ENCODE assay signal across 8 cellular contexts in genomic region chr11:45804806-45805304, GRCh38. TPM values are rescaled to one million over a fixed set of nuclear protein-coding genes. Genes with fewer than 3 reads are reported as not detected.
DNase-seq lines count a peak whose midpoint lies in the region; ATAC-seq, FAIRE-seq and TF ChIP-seq lines count a peak whose summit lies in the region.

TSS of gene SLC35C1 (plus strand) at chr11:45805149. CDS start at chr11:45805802, 653 bp downstream.

- H4K20me1 ChIP-seq in OCI-LY3 (ENCODE audit: insufficient read depth, low read length) (no peaks in the 10 kb centered on the region), endothelial cell of umbilical vein (replicated peaks; ENCODE audit: control insufficient read depth, extremely low read depth, insufficient read depth, low read length) (no peaks in the 10 kb centered on the region)

- H3K4me3 ChIP-seq in HUES6 (ENCODE audit: low read depth, low read length), result peak within 1 kb of the TSS; percentile 90
- peak within 1 kb of the TSS; percentile 97 for H3K4me3 ChIP-seq in OCI-LY3 (ENCODE audit: low read length)
- peak within 1 kb of the TSS; percentile 55 to 70 (median 55) for H3K4me3 ChIP-seq in endothelial cell of umbilical vein (replicated peaks in 1 of 3; ENCODE audit: insufficient read depth in 1 of 3, low read depth in 1 of 3, low read length in 3 of 3)
- H3K4me3 ChIP-seq in mucosa of descending colon, result peak within 1 kb of the TSS; percentile 65

- H3K4me2 ChIP-seq in OCI-LY3 (ENCODE audit: low read length) (peak within 1 kb of the TSS; percentile 97), endothelial cell of umbilical vein (ENCODE audit: insufficient read depth, low read length) (peak within 1 kb of the TSS; percentile 88)

- ATAC-seq in GM21423 (IDR thresholded peaks at IDR 0.05; ENCODE audit: unreplicated experiment), result peak; percentile 96
- ATAC-seq in mucosa of descending colon, result peak; percentile 93

- H3K79me2 ChIP-seq in OCI-LY3 (ENCODE audit: low read length) (peaks cover 11% of the 10 kb centered on the region), endothelial cell of umbilical vein (ENCODE audit: control insufficient read depth, insufficient read depth, low read length) (peaks cover 27% of the 10 kb centered on the region)

- H3K36me3 ChIP-seq in HUES6 (ENCODE audit: control insufficient read depth, insufficient read depth, low read length) (no peaks in the 10 kb centered on the region), OCI-LY3 (replicated peaks; ENCODE audit: low read depth, low read length) (no peaks in the 10 kb centered on the region), endothelial cell of umbilical vein (ENCODE audit: control insufficient read depth in 2 of 2, extremely low read depth in 1 of 2, insufficient read depth in 2 of 2, low read length in 2 of 2) (no peaks in the 10 kb centered on the region), mucosa of descending colon (ENCODE audit: low read depth) (no peaks in the 10 kb centered on the region)

- H3K27me3 ChIP-seq in HUES6 (ENCODE audit: control insufficient read depth, insufficient read depth, low read length) (peaks cover 31% of the 10 kb centered on the region), OCI-LY3 (ENCODE audit: low read depth, low read length) (no peaks in the 10 kb centered on the region), endothelial cell of umbilical vein (ENCODE audit: control insufficient read depth in 2 of 2, insufficient read depth in 2 of 2, low read length in 2 of 2) (no peaks in the 10 kb centered on the region)

- intact Hi-C loops in endothelial cell of umbilical vein (cut with micrococcal nuclease), result loop anchor here (1.0 to 5.0 kb wide), 4 partner anchors 34 to 658 kb away; no protein-coding TSS in a partner anchor
- intact Hi-C loops in mucosa of descending colon (cut with DNase I, micrococcal nuclease), result no loop called here

- TF ChIP-seq CTCF in D721Med (IDR thresholded peaks at IDR 0.05; ENCODE audit: insufficient read depth, missing control alignments) (no peak), OCI-LY3 (IDR thresholded peaks at IDR 0.05; ENCODE audit: low read depth, low read length) (peak; percentile 18; the same call in 1 of the 2 replicates), endothelial cell of umbilical vein (IDR thresholded peaks at IDR 0.05; ENCODE audit: extremely low read depth in 1 of 2, insufficient read depth in 1 of 2, low read depth in 1 of 2, low read length in 2 of 2) (peak in 1 of 2 donors; percentile 10), mucosa of descending colon (IDR thresholded peaks at IDR 0.05) (peak; percentile 37)

- H3K4me1 ChIP-seq in HUES6 (ENCODE audit: control insufficient read depth, insufficient read depth, low read length) (peaks cover 22% of the 10 kb centered on the region; the same call in 1 of the 2 replicates), OCI-LY3 (ENCODE audit: low read length) (peaks cover 20% of the 10 kb centered on the region), endothelial cell of umbilical vein (ENCODE audit: control insufficient read depth, extremely low read depth, insufficient read depth, low read length) (peaks cover 36% of the 10 kb centered on the region), mucosa of descending colon (ENCODE audit: low read depth) (peaks cover 40% of the 10 kb centered on the region)

- no peaks in the 10 kb centered on the region for H3K9me1 ChIP-seq in endothelial cell of umbilical vein (replicated peaks; ENCODE audit: control insufficient read depth, extremely low read depth, insufficient read depth, low read length)

- dilution Hi-C loops in endothelial cell of umbilical vein (cut with MboI; ENCODE audit: extremely low pct_ligation_motif_present, low sequenced_read_pairs), result no loop called here

- H3K9me3 ChIP-seq in HUES6 (ENCODE audit: control insufficient read depth, insufficient read depth, low read depth, low read length), result no peaks in the 10 kb centered on the region
- H3K9me3 ChIP-seq in OCI-LY3 (ENCODE audit: insufficient read depth, low read length), result no peaks in the 10 kb centered on the region
- H3K9me3 ChIP-seq in endothelial cell of umbilical vein (replicated peaks; ENCODE audit: control insufficient read depth, insufficient read depth, low read length), result no peaks in the 10 kb centered on the region
- H3K9me3 ChIP-seq in mucosa of descending colon, result no peaks in the 10 kb centered on the region

- POLR2A ChIA-PET in endothelial cell of umbilical vein (lab: Charles Lee), result interaction anchor here (1.2 kb wide), 1 partner anchor 147 kb away, joined by 3 read pairs; no protein-coding TSS in a partner anchor

- CTCF ChIA-PET in endothelial cell of umbilical vein (lab: Charles Lee), result interaction anchor here (0.9 to 3.5 kb wide), 4 partner anchors 11 to 1711 kb away, joined by 4 to 23 read pairs (median 5); no protein-coding TSS in a partner anchor

- H3K9ac ChIP-seq in HUES6 (ENCODE audit: low read length), result peak within 1 kb of the TSS; percentile 79
- peak within 1 kb of the TSS; percentile 85 for H3K9ac ChIP-seq in OCI-LY3 (ENCODE audit: low read length)
- H3K9ac ChIP-seq in endothelial cell of umbilical vein (replicated peaks; ENCODE audit: extremely low read depth, insufficient read depth, low read length), result peak within 1 kb of the TSS; percentile 84

- no TSS peak for BruUV-seq in endothelial cell of umbilical vein (replicated peaks; lab: Mats Ljungman, UMichigan)

- DNase-seq in D721Med (ENCODE audit: insufficient read length, low spot score) (peak; percentile 92), activated T-cell treated with anti-CD3 and anti-CD28 coated beads for 1 hour (ENCODE audit: low read depth) (peak; percentile 96), endothelial cell of umbilical vein (ENCODE audit: low read depth, low spot score) (peak; percentile 89), mucosa of descending colon (peak; percentile 99)
- DNase-seq in stimulated activated CD8-positive, alpha-beta memory T cell treated with anti-CD3 and anti-CD28 coated beads, Interleukin-4, amount 100 ng/mL, for 24 hours (ENCODE audit: low read depth), result peak; percentile 94

- H2AFZ ChIP-seq in OCI-LY3 (ENCODE audit: low read depth, low read length) (peak within 1 kb of the TSS; percentile 90), endothelial cell of umbilical vein (ENCODE audit: low read depth, low read length) (peak within 1 kb of the TSS; percentile 90)

- TF ChIP-seq POLR2A in endothelial cell of umbilical vein (IDR thresholded peaks at IDR 0.05; ENCODE audit: low read depth, low read length), result peak; percentile 92

- H3K27ac ChIP-seq in HUES6 (ENCODE audit: low read depth, low read length) (peak within 1 kb of the TSS; percentile 34; the same call in 1 of the 2 replicates), OCI-LY3 (ENCODE audit: low read length) (no peak within 1 kb of the TSS), endothelial cell of umbilical vein (ENCODE audit: insufficient read depth, low read depth, low read length) (peak within 1 kb of the TSS; percentile 66)

- no peak for FAIRE-seq in D721Med (lab: Jason Lieb, UNC)
- peak; percentile 81 for FAIRE-seq in endothelial cell of umbilical vein (lab: Jason Lieb, UNC)

TF ChIP-seq in endothelial cell of umbilical vein, 7 proteins besides CTCF, POLR2A, EP300 and RAD21:
- TF ChIP-seq MYC (IDR thresholded peaks at IDR 0.05; ENCODE audit: low read depth, low read length), result no peak
- no peak for TF ChIP-seq GATA2 (IDR thresholded peaks at IDR 0.05; ENCODE audit: insufficient read depth, insufficient read length, low read depth, low read length)
- TF ChIP-seq EZH2 (IDR thresholded peaks at IDR 0.05; ENCODE audit: borderline replicate concordance, low read depth, low read length, severe bottlenecking), result no peak
- TF ChIP-seq FOS (IDR thresholded peaks at IDR 0.05; ENCODE audit: borderline replicate concordance, insufficient read depth, low read length), result peak; percentile 6
- peak; percentile 92 for TF ChIP-seq POLR2AphosphoS5 (IDR thresholded peaks at IDR 0.05; ENCODE audit: insufficient read depth, low read depth, low read length)
- TF ChIP-seq MAX (IDR thresholded peaks at IDR 0.05; ENCODE audit: insufficient read depth, insufficient read length), result peak; percentile 71
- TF ChIP-seq JUN (IDR thresholded peaks at IDR 0.05; ENCODE audit: borderline replicate concordance, insufficient read depth, insufficient read length, low read depth), result no peak

RNA-seq across cellular contexts. Expression of gene SLC35C1, which starts in this region (rescaled TPM):
- total RNA-seq in endothelial cell of umbilical vein (17.1 and 19.8 TPM in 2 replicates), mucosa of descending colon (10 to 100 TPM; 26.6 to 47.8 (median 35.6) TPM)
- polyA plus RNA-seq in endothelial cell of umbilical vein, result 8.5 and 10.5 TPM in 2 replicates
- polyA plus RNA-seq in endothelial cell of umbilical vein (2011; cell fraction: cytosol; rRNA removed), result 7.7 and 9.1 TPM in 2 replicates
- polyA plus RNA-seq in endothelial cell of umbilical vein (2011; cell fraction: nucleus; rRNA removed), result 3.2 and 5.4 TPM in 2 replicates
- 17.4 and 21.6 TPM in 2 replicates for polyA plus RNA-seq in endothelial cell of umbilical vein (2012)
- polyA minus RNA-seq in endothelial cell of umbilical vein, result 9.3 and 13.4 TPM in 2 replicates
- polyA minus RNA-seq in endothelial cell of umbilical vein (2011; cell fraction: cytosol; rRNA and poly(A)+ RNA removed), result 10.5 TPM
- polyA minus RNA-seq in endothelial cell of umbilical vein (2011; cell fraction: nucleus; rRNA and poly(A)+ RNA removed), result 5.6 and 6.1 TPM in 2 replicates
